ENCODE assay signal across 15 cellular contexts in the genomic region with DNA sequence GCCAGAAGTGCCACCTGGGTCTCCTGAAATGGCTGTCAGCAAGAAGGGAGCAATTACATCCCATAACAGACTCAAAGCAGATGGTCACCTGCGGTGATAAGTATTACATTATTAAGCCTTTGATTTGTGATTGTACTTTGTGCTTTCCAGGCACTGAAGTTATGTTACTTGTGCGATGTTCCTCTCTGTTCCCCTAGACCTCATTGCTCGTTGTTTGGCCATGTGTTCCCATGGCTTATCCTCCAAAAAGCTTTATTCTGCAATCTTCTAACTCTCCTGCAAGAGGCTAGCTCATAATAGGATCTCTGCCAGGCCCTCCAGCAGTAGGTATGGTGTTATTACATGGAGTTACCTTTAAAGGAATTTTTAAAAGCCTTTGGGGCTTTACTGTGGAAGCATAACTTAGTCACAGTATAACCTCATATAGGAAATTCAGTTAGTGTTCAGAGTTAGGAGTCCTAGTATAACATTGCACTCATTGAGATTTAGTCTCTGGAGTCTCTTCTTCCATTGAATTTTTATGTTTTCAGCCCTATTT.
DNase-seq lines count a peak whose midpoint lies in the region; ATAC-seq, FAIRE-seq and TF ChIP-seq lines count a peak whose summit lies in the region.
"Had no signal": no experiment of that assay in that cellular context is flagged by ENCODE, and none has a peak within 500 bp of the region (broad histone marks: within the 10 kb centered on the region; RNA-seq: fewer than 3 reads in every experiment).

No MANE protein-coding gene starts in this region.

- POLR2A ChIA-PET in A549 (lab: Yijun Ruan, JAX) (no interaction called here), IMR-90 (lab: Charles Lee; ENCODE audit: unreplicated experiment) (no interaction called here), PC-3 (lab: Charles Lee; ENCODE audit: unreplicated experiment) (interaction anchor here (0.6 kb wide), 1 partner anchor 53 kb away, joined by 3 read pairs; no protein-coding TSS in a partner anchor), HEK293T (lab: Yijun Ruan, JAX) (no interaction called here)

- no peak overlapping the region for H3K4me3 ChIP-seq in A549
- no peak overlapping the region for H3K4me3 ChIP-seq in IMR-90 (ENCODE audit: insufficient read depth, low read depth, low read length)
- no peak overlapping the region for H3K4me3 ChIP-seq in PC-3 (ENCODE audit: low read length)
- H3K4me3 ChIP-seq: GM23338, prostate gland, vagina had no signal

- H3K36me3 ChIP-seq in IMR-90 (ENCODE audit: control insufficient read depth, insufficient read depth, low read length) (no peaks in the 10 kb centered on the region), PC-3 (ENCODE audit: low read depth, low read length) (no peaks in the 10 kb centered on the region)
- H3K36me3 ChIP-seq: prostate gland, vagina had no signal

- H3K9me3 ChIP-seq in A549: no peaks in the 10 kb centered on the region; the same call in 2 of the 3 replicates
- H3K9me3 ChIP-seq in IMR-90 (ENCODE audit: control insufficient read depth, insufficient read depth, low read length): no peaks in the 10 kb centered on the region
- no peaks in the 10 kb centered on the region for H3K9me3 ChIP-seq in PC-3 (ENCODE audit: low read length)
- H3K9me3 ChIP-seq: prostate gland, vagina had no signal

- no peak for FAIRE-seq in A549 (lab: Jason Lieb, UNC)

- no peak overlapping the region for H2AK5ac ChIP-seq in IMR-90 (ENCODE audit: low read depth, low read length)

- ATAC-seq in A549 (no peak), IMR-90 (ENCODE audit: low read depth) (no peak), PC-3 (peak; percentile 37), GM18909 (IDR thresholded peaks at IDR 0.05; ENCODE audit: poor library complexity, unreplicated experiment) (no peak), GM18505 (IDR thresholded peaks at IDR 0.05; ENCODE audit: unreplicated experiment) (no peak), GM21515 (IDR thresholded peaks at IDR 0.05; ENCODE audit: unreplicated experiment) (no peak)
- ATAC-seq: GM23338 had no signal

- peak overlapping the region in 1 of 2 experiments; percentile 62; a peak in 3 of 6 replicates for H3K27ac ChIP-seq in A549
- no peak overlapping the region for H3K27ac ChIP-seq in IMR-90 (ENCODE audit: insufficient read depth, low read length)
- no peak overlapping the region for H3K27ac ChIP-seq in PC-3 (ENCODE audit: low read length)
- H3K27ac ChIP-seq: prostate gland, vagina had no signal

- H3K4me1 Mint-ChIP-seq in immature natural killer cell: peaks cover 28 to 36% of the 10 kb centered on the region in 2 donors

- no peaks in the 10 kb centered on the region for H3K79me1 ChIP-seq in IMR-90 (ENCODE audit: low read depth in 1 of 2, low read length in 2 of 2)

- peak overlapping the region in 2 of 5 donors; percentile 32 to 56 for H3K4me3 Mint-ChIP-seq in immature natural killer cell
- H3K4me3 Mint-ChIP-seq: activated T-helper 1 cell treated with anti-CD3 and anti-CD28 coated beads, Interleukin-12 subunit alpha, Interleukin-12 subunit beta, Interleukin-2, Interleukin-4 antibody, amounts not matched to agents 30 ng/mL and 10 ng/mL and 1 ng/mL, durations not matched to agents 14 hours and 24 hours and 36 hours; GM23338 had no signal

- H2AK9ac ChIP-seq in IMR-90 (replicated peaks; ENCODE audit: low read depth, low read length, poor library complexity): no peak overlapping the region

- no peaks in the 10 kb centered on the region for H3K9me3 Mint-ChIP-seq in immature natural killer cell
- H3K9me3 Mint-ChIP-seq: activated T-helper 1 cell treated with anti-CD3 and anti-CD28 coated beads, Interleukin-12 subunit alpha, Interleukin-12 subunit beta, Interleukin-2, Interleukin-4 antibody, amounts not matched to agents 30 ng/mL and 10 ng/mL and 1 ng/mL, durations not matched to agents 14 hours and 24 hours and 36 hours; GM23338 had no signal

- H3F3A ChIP-seq in PC-3 (ENCODE audit: low read length, unreplicated experiment): no peaks in the 10 kb centered on the region

- H3K4ac ChIP-seq in IMR-90 (ENCODE audit: low read depth, low read length): no peak overlapping the region

- H3K27ac Mint-ChIP-seq in immature natural killer cell: peak overlapping the region in 5 of 6 donors; percentile 12 to 71 (median 60)
- H3K27ac Mint-ChIP-seq: activated T-helper 1 cell treated with anti-CD3 and anti-CD28 coated beads, Interleukin-12 subunit alpha, Interleukin-12 subunit beta, Interleukin-2, Interleukin-4 antibody, amounts not matched to agents 30 ng/mL and 10 ng/mL and 1 ng/mL, durations not matched to agents 14 hours and 24 hours and 36 hours; GM23338 had no signal

- no peaks in the 10 kb centered on the region for H3K79me2 ChIP-seq in PC-3 (ENCODE audit: low read length)

- no peak overlapping the region for H3K14ac ChIP-seq in IMR-90 (replicated peaks; ENCODE audit: low read depth, low read length)

- no peaks in the 10 kb centered on the region for H3K9me2 ChIP-seq in PC-3 (replicated peaks; ENCODE audit: low read length)

- no peak overlapping the region for H3K9ac ChIP-seq in IMR-90 (ENCODE audit: low read depth, low read length)
- no peak overlapping the region for H3K9ac ChIP-seq in PC-3 (ENCODE audit: low read length)

- no peak overlapping the region for H4K91ac ChIP-seq in IMR-90 (ENCODE audit: insufficient read depth, low read depth, low read length)

- H3K23ac ChIP-seq in IMR-90 (ENCODE audit: low read depth, low read length): no peak overlapping the region; the same call in 1 of the 2 replicates

- H3K56ac ChIP-seq in IMR-90 (ENCODE audit: extremely low read depth, insufficient read depth, low read length): no peak overlapping the region

- H3K4me2 ChIP-seq in A549: peak overlapping the region; percentile 39; the same call in 1 of the 3 replicates
- H3K4me2 ChIP-seq in IMR-90 (ENCODE audit: low read depth, low read length): no peak overlapping the region
- no peak overlapping the region for H3K4me2 ChIP-seq in PC-3 (ENCODE audit: low read length)
- H3K4me2 ChIP-seq: GM23338 had no signal

- no peak overlapping the region for H2BK5ac ChIP-seq in IMR-90 (ENCODE audit: low read depth, low read length, poor library complexity, severe bottlenecking)

- peak overlapping the region; percentile 12; the same call in 1 of the 2 replicates for H2BK20ac ChIP-seq in IMR-90 (ENCODE audit: low read depth, low read length)

- no peak overlapping the region for H2BK15ac ChIP-seq in IMR-90 (ENCODE audit: low read depth, low read length)

- no peak for TF ChIP-seq EP300 in A549 (IDR thresholded peaks at IDR 0.05)

- intact Hi-C loops in IMR-90 (cut with micrococcal nuclease): no loop called here
- intact Hi-C loops in PC-3 (cut with micrococcal nuclease): no loop called here

- peaks cover 23% of the 10 kb centered on the region for H3K4me1 ChIP-seq in A549
- peaks cover 2% of the 10 kb centered on the region; the same call in 1 of the 2 replicates for H3K4me1 ChIP-seq in IMR-90 (ENCODE audit: control insufficient read depth, insufficient read depth, low read length)
- peaks cover 7% of the 10 kb centered on the region for H3K4me1 ChIP-seq in PC-3 (ENCODE audit: insufficient read depth, low read length)
- H3K4me1 ChIP-seq: prostate gland had no signal

- no peaks in the 10 kb centered on the region for H3K36me3 Mint-ChIP-seq in immature natural killer cell

- no peaks in the 10 kb centered on the region for H3K9me1 ChIP-seq in IMR-90 (ENCODE audit: insufficient read depth, low read length)

- H4K20me1 ChIP-seq in IMR-90 (ENCODE audit: insufficient read depth, low read length) (no peaks in the 10 kb centered on the region), PC-3 (ENCODE audit: low read length) (no peaks in the 10 kb centered on the region)

- BruUV-seq in IMR-90 (replicated peaks; lab: Mats Ljungman, UMichigan) (no TSS peak), PC-3 (replicated peaks; lab: Mats Ljungman, UMichigan) (no TSS peak)

- TF ChIP-seq RAD21 in A549 (conservative IDR thresholded peaks at IDR 0.05 in 1 of 2, IDR thresholded peaks at IDR 0.05 in 1 of 2): no peak
- TF ChIP-seq RAD21 in IMR-90 (IDR thresholded peaks at IDR 0.05; ENCODE audit: low read length): no peak

- no peak for DNase-seq in A549 (ENCODE audit: low read depth in 1 of 2, low spot score in 1 of 2)
- no peak for DNase-seq in IMR-90
- peak; percentile 14 for DNase-seq in PC-3
- no peak for DNase-seq in immature natural killer cell
- no peak for DNase-seq in HEK293T (ENCODE audit: extremely low spot score)
- DNase-seq: activated CD4-positive, alpha-beta T cell treated with anti-CD3 and anti-CD28 coated beads for 4 hours; EL; stimulated activated CD4-positive, alpha-beta T cell treated with anti-CD3 and anti-CD28 coated beads, Interleukin-1b, Interleukin-23, amount 100 ng/mL, for 48 hours had no signal

- no peak for TF ChIP-seq CTCF in A549 (IDR thresholded peaks at IDR 0.05)
- TF ChIP-seq CTCF in IMR-90 (conservative IDR thresholded peaks at IDR 0.05; ENCODE audit: low read depth, low read length): no peak
- no peak for TF ChIP-seq CTCF in PC-3 (conservative IDR thresholded peaks at IDR 0.05; ENCODE audit: low read depth, low read length)

- WGBS in A549 (ENCODE audit: missing lambda C conversion rate): 92% methylated on average over 3 of the region's 3 CpGs
- no CpG with 5 or more reads among the region's 3 CpGs for WGBS in IMR-90 (ENCODE audit: extremely low coverage in 2 of 2, insufficient read length in 1 of 2), 2 experiments

- CTCF ChIA-PET in A549 (lab: Yijun Ruan, JAX): interaction anchor here (1.0 to 1.2 kb wide), 2 partner anchors 56 to 89 kb away, joined by 3 read pairs; no protein-coding TSS in a partner anchor
- CTCF ChIA-PET in IMR-90 (lab: Yijun Ruan, JAX): no interaction called here
- CTCF ChIA-PET in PC-3 (lab: Charles Lee): no interaction called here
- CTCF ChIA-PET in HEK293T (lab: Yijun Ruan, JAX): no interaction called here

- H3K27me3 Mint-ChIP-seq in immature natural killer cell (ENCODE audit: low read depth in 3 of 3): peaks cover 0 to 2% (median 0%) of the 10 kb centered on the region in 3 donors

- no peak overlapping the region for H4K8ac ChIP-seq in IMR-90 (ENCODE audit: low read depth in 2 of 2, low read length in 2 of 2)

- H2BK120ac ChIP-seq in IMR-90 (ENCODE audit: low read depth, low read length): no peak overlapping the region

- H2AFZ ChIP-seq in IMR-90 (replicated peaks; ENCODE audit: low read length, poor library complexity): no peak overlapping the region
- no peak overlapping the region for H2AFZ ChIP-seq in PC-3 (ENCODE audit: low read length)
- H2AFZ ChIP-seq: GM23338 had no signal

- dilution Hi-C loops in IMR-90 (cut with HindIII; ENCODE audit: low sequenced_read_pairs, unreplicated experiment): no loop called here

- TF ChIP-seq POLR2A in A549 (IDR thresholded peaks at IDR 0.05; ENCODE audit: low read length) (no peak), IMR-90 (IDR thresholded peaks at IDR 0.05; ENCODE audit: low read depth, low read length) (no peak), GM18505 (IDR thresholded peaks at IDR 0.05; ENCODE audit: borderline replicate concordance, extremely low read depth, insufficient read depth, insufficient read length) (no peak)

- H3K27me3 ChIP-seq in IMR-90 (ENCODE audit: control insufficient read depth, insufficient read depth, low read length): no peaks in the 10 kb centered on the region
- no peaks in the 10 kb centered on the region for H3K27me3 ChIP-seq in PC-3 (ENCODE audit: low read length)
- H3K27me3 ChIP-seq: vagina had no signal

- no peak overlapping the region for H3K18ac ChIP-seq in IMR-90 (ENCODE audit: low read depth, low read length)

- in situ Hi-C loops in IMR-90 (cut with MboI; ENCODE audit: low sequenced_read_pairs): no loop called here

- H4K5ac ChIP-seq in IMR-90 (ENCODE audit: low read depth, low read length): no peak overlapping the region
